Comparison of ENCODE assay signal across 30 cellular contexts in genomic region chr4:143728171-143728570, GRCh38. TPM values are rescaled to one million over a fixed set of nuclear protein-coding genes. Genes with fewer than 3 reads are reported as not detected.
DNase-seq lines count a peak whose midpoint lies in the region; ATAC-seq and TF ChIP-seq lines count a peak whose summit lies in the region.
"Had no signal": no experiment of that assay in that cellular context is flagged by ENCODE, and none has a peak within 500 bp of the region (broad histone marks: within the 10 kb centered on the region; RNA-seq: fewer than 3 reads in every experiment).

No MANE protein-coding gene starts in this region.

- no peaks in the 10 kb centered on the region for H3K4me1 ChIP-seq in vagina
- H3K4me1 ChIP-seq: BE2C, breast epithelium, gastrocnemius medialis had no signal

- H3K36me3 ChIP-seq in vagina = no peaks in the 10 kb centered on the region
- H3K36me3 ChIP-seq: BE2C, breast epithelium, gastrocnemius medialis had no signal

- no peaks in the 10 kb centered on the region for H3K9me3 ChIP-seq in vagina
- H3K9me3 ChIP-seq: BE2C, breast epithelium, gastrocnemius medialis had no signal

- intact Hi-C loops in vagina (cut with DNase I) = no loop called here

- TF ChIP-seq POLR2A in vagina (IDR thresholded peaks at IDR 0.05) = no peak

- TF ChIP-seq CTCF in astrocyte of the cerebellum (IDR thresholded peaks at IDR 0.05; ENCODE audit: low read depth, low read length, missing control alignments) (no peak), fibroblast of pulmonary artery (IDR thresholded peaks at IDR 0.05; ENCODE audit: low read length, missing control alignments) (no peak), vagina (IDR thresholded peaks at IDR 0.05) (no peak)

- in situ Hi-C loops in astrocyte of the cerebellum (cut with HindIII; ENCODE audit: low sequenced_read_pairs) = no loop called here

- H3K4me3 ChIP-seq in astrocyte of the cerebellum (ENCODE audit: low read depth, low read length) = no peak overlapping the region
- H3K4me3 ChIP-seq in fibroblast of pulmonary artery (replicated peaks; ENCODE audit: low read depth, low read length) = no peak overlapping the region
- H3K4me3 ChIP-seq in vagina = no peak overlapping the region
- H3K4me3 ChIP-seq: breast epithelium, coronary artery, gastrocnemius medialis, SK-N-MC, skin epidermis had no signal

- peak; percentile 14 for DNase-seq in GM04504 (ENCODE audit: low read depth)
- peak; percentile 42 for DNase-seq in astrocyte of the cerebellum (ENCODE audit: low read depth)
- peak; percentile 67 for DNase-seq in fibroblast of pulmonary artery (ENCODE audit: low read depth)
- DNase-seq in vagina (ENCODE audit: extremely low spot score in 2 of 2) = no peak
- no peak for DNase-seq in NCI-H2107 (lab: John Stamatoyannopoulos, UW)
- DNase-seq: activated CD4-positive, alpha-beta T cell treated with anti-CD3 and anti-CD28 coated beads, Interleukin-2, amount 10 ng/mL, durations not matched to agents 24 days and 14 days; activated CD8-positive, alpha-beta memory T cell treated with anti-CD3 and anti-CD28 coated beads, Interleukin-2, amount 10 ng/mL, durations not matched to agents 7 days and 5 days; activated naive CD8-positive, alpha-beta T cell treated with anti-CD3 and anti-CD28 coated beads for 36 hours; BE2C; COR-L47; DND-41; gastrocnemius medialis; hypothalamus; NCI-H1694; NCI-H69; nephron progenitor cell; posterior cingulate gyrus had no signal

- ATAC-seq in GM18520 (IDR thresholded peaks at IDR 0.05; ENCODE audit: unreplicated experiment) (no peak), HG03521 (IDR thresholded peaks at IDR 0.05; ENCODE audit: unreplicated experiment) (no peak)
- ATAC-seq: activated CD8-positive, alpha-beta memory T cell treated with anti-CD3 and anti-CD28 coated beads, Interleukin-2, amount 10 ng/mL, durations not matched to agents 7 days and 5 days; gastrocnemius medialis; stimulated activated memory B cell treated with anti-CD40 and anti-IgM and Interleukin-4, amounts not matched to agents 10 μg/mL and 1 μg/mL and 100 μg/mL, for 72 hours had no signal

- H3K27ac ChIP-seq in vagina = no peak overlapping the region
- H3K27ac ChIP-seq: breast epithelium, coronary artery, gastrocnemius medialis, SK-N-MC, skin epidermis, VCaP had no signal

- H3K27me3 ChIP-seq in vagina = no peaks in the 10 kb centered on the region
- H3K27me3 ChIP-seq: BE2C, breast epithelium, gastrocnemius medialis had no signal

RNA-seq across cellular contexts. Expression of gene FREM3, which starts 27.7 kb away (rescaled TPM):
- total RNA-seq in vagina = not detected
- total RNA-seq: activated CD4-positive, alpha-beta T cell treated with anti-CD3 and anti-CD28 coated beads, Interleukin-2, amount 10 ng/mL, durations not matched to agents 24 days and 14 days; activated CD8-positive, alpha-beta memory T cell treated with anti-CD3 and anti-CD28 coated beads, Interleukin-2, amount 10 ng/mL, durations not matched to agents 7 days and 5 days; activated naive CD8-positive, alpha-beta T cell treated with anti-CD3 and anti-CD28 coated beads for 36 hours; gastrocnemius medialis; H4; lower leg skin; mononuclear cell; RPMI7951; T-helper 2 cell treated with Interferon-gamma antibody and Interleukin-4, amounts not matched to agents 100 ng/mL and 5 ng/mL, for 36 hours had no signal

Comparison
In these comparisons a context has a peak if more than half of its experiments do, and no peak if none do; other contexts are left out.
1. DNase-seq: peak in GM04504 (single experiment), astrocyte of the cerebellum (single experiment) and fibroblast of pulmonary artery (single experiment); none in vagina (0 of 2) and NCI-H2107 (single experiment).